ENCODE assay signal across 24 cellular contexts in genomic region chr12:130465626-130466025, GRCh38.
DNase-seq lines count a peak whose midpoint lies in the region; ATAC-seq, FAIRE-seq and TF ChIP-seq lines count a peak whose summit lies in the region.
"Had no signal": no experiment of that assay in that cellular context is flagged by ENCODE, and none has a peak within 500 bp of the region (broad histone marks: within the 10 kb centered on the region; RNA-seq: fewer than 3 reads in every experiment).

No MANE protein-coding gene starts in this region.

- H3K27me3 ChIP-seq in right atrium auricular region, result no peaks in the 10 kb centered on the region
- H3K27me3 ChIP-seq: BE2C had no signal

- ATAC-seq in Right ventricle myocardium inferior (no peak), HG03457 (IDR thresholded peaks at IDR 0.05; ENCODE audit: unreplicated experiment) (no peak)
- ATAC-seq: CD8-positive, alpha-beta T cell had no signal

- H3K9me3 Mint-ChIP-seq in progenitor cell of endocrine pancreas (ENCODE audit: low read depth), result peaks cover 7% of the 10 kb centered on the region

- H3K27ac ChIP-seq in right atrium auricular region, result no peak overlapping the region
- H3K27ac ChIP-seq: 22Rv1, C4-2B had no signal

- H3K4me3 ChIP-seq in right atrium auricular region, result no peak overlapping the region
- H3K4me3 ChIP-seq in NB4 (ENCODE audit: low read depth, low read length), result no peak overlapping the region
- H3K4me3 ChIP-seq: HAP-1 had no signal

- H3K27me3 Mint-ChIP-seq in progenitor cell of endocrine pancreas, result no peaks in the 10 kb centered on the region
- H3K27me3 Mint-ChIP-seq: CD4-positive, CD25-positive, alpha-beta regulatory T cell had no signal

- no peaks in the 10 kb centered on the region for H3K36me3 ChIP-seq in right atrium auricular region
- H3K36me3 ChIP-seq: HAP-1 had no signal

- no peaks in the 10 kb centered on the region for H3K36me3 Mint-ChIP-seq in progenitor cell of endocrine pancreas (ENCODE audit: insufficient read depth)
- H3K36me3 Mint-ChIP-seq: CD4-positive, CD25-positive, alpha-beta regulatory T cell; CD8-positive, alpha-beta T cell had no signal

- TF ChIP-seq POLR2A in NB4 (IDR thresholded peaks at IDR 0.05; ENCODE audit: extremely low read depth, insufficient read length), result no peak

- intact Hi-C loops in Right ventricle myocardium inferior (cut with DNase I), result no loop called here

- TF ChIP-seq CTCF in right atrium auricular region (IDR thresholded peaks at IDR 0.05) (no peak), NB4 (IDR thresholded peaks at IDR 0.05; ENCODE audit: low read depth, low read length) (no peak), progenitor cell of endocrine pancreas (IDR thresholded peaks at IDR 0.05; ENCODE audit: unreplicated experiment) (no peak)

- peaks cover 0 to 10% of the 10 kb centered on the region in 2 donors for H3K9me3 ChIP-seq in right atrium auricular region
- H3K9me3 ChIP-seq: BE2C, Caco-2, HAP-1 had no signal

- peak overlapping the region; percentile 59 for H3K27ac Mint-ChIP-seq in progenitor cell of endocrine pancreas
- H3K27ac Mint-ChIP-seq: CD4-positive, CD25-positive, alpha-beta regulatory T cell; CD8-positive, alpha-beta T cell; HFFc6 had no signal

- H3K4me1 ChIP-seq in right atrium auricular region, result no peaks in the 10 kb centered on the region
- H3K4me1 ChIP-seq: Caco-2, HAP-1 had no signal

- no peak for FAIRE-seq in RCC 7860 (lab: Jason Lieb, UNC)
- FAIRE-seq: A204.1, G401.6, GM12892, H54 had no signal

- no peaks in the 10 kb centered on the region for H3K4me1 Mint-ChIP-seq in progenitor cell of endocrine pancreas (ENCODE audit: low read depth)
- H3K4me1 Mint-ChIP-seq: CD4-positive, CD25-positive, alpha-beta regulatory T cell had no signal

- H3K4me3 Mint-ChIP-seq in progenitor cell of endocrine pancreas (ENCODE audit: low read depth), result no peak overlapping the region
- H3K4me3 Mint-ChIP-seq: CD4-positive, CD25-positive, alpha-beta regulatory T cell; CD8-positive, alpha-beta T cell; HFFc6 had no signal

- DNase-seq in Right ventricle myocardium inferior (ENCODE audit: missing footprints), result peak; percentile 41
- DNase-seq in right atrium auricular region (ENCODE audit: low spot score), result no peak
- DNase-seq in NB4 (ENCODE audit: low read depth), result peak; percentile 19
- DNase-seq in left kidney (ENCODE audit: low read depth, low spot score), result peak; percentile 20
- DNase-seq in progenitor cell of endocrine pancreas (ENCODE audit: low spot score, unreplicated experiment), result no peak
- no peak for DNase-seq in RCC 7860 (ENCODE audit: low spot score)
- no peak for DNase-seq in AG08396 (ENCODE audit: low spot score)
- DNase-seq: AML-193; BE2C; Caco-2; CD4-positive, CD25-positive, alpha-beta regulatory T cell; CD8-positive, alpha-beta T cell; DMS153; DND-41; GOT3; HFFc6 had no signal

Comparison
In these comparisons a context has a peak if more than half of its experiments do, and no peak if none do; other contexts are left out.
1. DNase-seq: peak in Right ventricle myocardium inferior (single experiment), NB4 (single experiment) and left kidney (single experiment); none in right atrium auricular region (single experiment), progenitor cell of endocrine pancreas (single experiment), RCC 7860 (single experiment) and AG08396 (single experiment).